19 cellular contexts compared by ENCODE assay signal in the genomic region with DNA sequence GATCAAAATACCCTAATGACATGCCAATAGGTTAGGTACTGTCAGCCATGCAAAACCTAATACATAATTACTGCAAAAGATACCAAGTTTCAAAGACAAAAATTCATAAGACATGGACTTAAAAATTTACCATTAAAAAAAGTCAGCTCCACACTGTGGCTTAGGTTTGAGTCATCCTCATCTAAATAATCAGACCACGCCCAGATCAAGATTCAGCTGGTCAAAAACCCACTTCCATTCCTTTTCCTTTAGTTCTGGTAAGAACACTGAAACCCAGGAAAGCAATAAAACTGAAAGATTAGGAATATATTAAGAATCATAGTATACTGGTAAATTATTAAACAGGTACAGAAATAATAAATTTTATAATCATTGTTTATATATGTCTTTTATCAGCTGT.
DNase-seq lines count a peak whose midpoint lies in the region; ATAC-seq, FAIRE-seq and TF ChIP-seq lines count a peak whose summit lies in the region.
"Had no signal": no experiment of that assay in that cellular context is flagged by ENCODE, and none has a peak within 500 bp of the region (broad histone marks: within the 10 kb centered on the region; RNA-seq: fewer than 3 reads in every experiment).

No MANE protein-coding gene starts in this region.

- no peak for ATAC-seq in HG02970 (IDR thresholded peaks at IDR 0.05; ENCODE audit: low FRiP score, unreplicated experiment)
- ATAC-seq in GM18517 (IDR thresholded peaks at IDR 0.05; ENCODE audit: unreplicated experiment), result no peak
- ATAC-seq: body of pancreas; naive thymus-derived CD4-positive, alpha-beta T cell; WTC11 had no signal

- peak overlapping the region in 1 of 7 donors; percentile 81 for H3K27ac Mint-ChIP-seq in CD4-positive, alpha-beta memory T cell
- H3K27ac Mint-ChIP-seq: WTC11 had no signal

- peaks cover 0 to 13% (median 1%) of the 10 kb centered on the region in 8 donors for H3K9me3 Mint-ChIP-seq in CD4-positive, alpha-beta memory T cell

- no peaks in the 10 kb centered on the region for H3K9me1 ChIP-seq in keratinocyte (ENCODE audit: control insufficient read depth, extremely low read depth, insufficient read depth, low read length)

- CTCF ChIA-PET in CD4-positive, alpha-beta memory T cell (lab: Charles Lee; ENCODE audit: partially characterized antibody), result interaction anchor here (2.4 kb wide), 1 partner anchor 81 kb away, joined by 5 read pairs; a partner anchor contains a TSS

- H3K27me3 ChIP-seq in keratinocyte (ENCODE audit: control insufficient read depth, extremely low read depth, insufficient read depth, low read length), result no peaks in the 10 kb centered on the region
- H3K27me3 ChIP-seq in CD4-positive, alpha-beta memory T cell (ENCODE audit: insufficient read depth, low read length), result no peaks in the 10 kb centered on the region
- H3K27me3 ChIP-seq: BE2C, body of pancreas, testis had no signal

- POLR2A ChIA-PET in CD4-positive, alpha-beta memory T cell (lab: Charles Lee; ENCODE audit: partially characterized antibody), result interaction anchor here (1.3 to 2.3 kb wide), 3 partner anchors 13 to 80 kb away, joined by 3 to 12 read pairs (median 3); no protein-coding TSS in a partner anchor

- H3K4me3 ChIP-seq in keratinocyte (ENCODE audit: control insufficient read depth in 2 of 3, extremely low read depth in 1 of 3, insufficient read depth in 2 of 3, low read depth in 1 of 3, low read length in 3 of 3), result no peak overlapping the region
- no peak overlapping the region for H3K4me3 ChIP-seq in CD4-positive, alpha-beta memory T cell (ENCODE audit: low read length in 2 of 2)
- H3K4me3 ChIP-seq: body of pancreas, lung, testis had no signal

- H3K4me1 ChIP-seq in keratinocyte (ENCODE audit: control insufficient read depth, extremely low read depth, insufficient read depth, low read length), result peaks cover 2% of the 10 kb centered on the region
- peaks cover 46% of the 10 kb centered on the region for H3K4me1 ChIP-seq in CD4-positive, alpha-beta memory T cell (ENCODE audit: insufficient read depth, low read length)
- H3K4me1 ChIP-seq: BE2C, body of pancreas, testis had no signal

- H3K36me3 Mint-ChIP-seq in CD4-positive, alpha-beta memory T cell, result peaks cover 16 to 32% of the 10 kb centered on the region in 2 donors

- no peak overlapping the region for H3K9ac ChIP-seq in keratinocyte (ENCODE audit: control insufficient read depth, extremely low read depth, insufficient read depth, low read length)

- H3K4me2 ChIP-seq in keratinocyte (ENCODE audit: control insufficient read depth, extremely low read depth, insufficient read depth, low read depth, low read length), result no peak overlapping the region

- no peak overlapping the region for H3K4me3 Mint-ChIP-seq in CD4-positive, alpha-beta memory T cell
- H3K4me3 Mint-ChIP-seq: naive thymus-derived CD4-positive, alpha-beta T cell; WTC11 had no signal

- H3K79me2 ChIP-seq in keratinocyte (ENCODE audit: control insufficient read depth, insufficient read depth, low read length), result no peaks in the 10 kb centered on the region

- intact Hi-C loops in CD4-positive, alpha-beta memory T cell (cut with micrococcal nuclease), result loop anchor here (10.0 kb wide), 1 partner anchor 262 kb away; a partner anchor contains a TSS

- H3K27me3 Mint-ChIP-seq in CD4-positive, alpha-beta memory T cell, result no peaks in the 10 kb centered on the region
- H3K27me3 Mint-ChIP-seq: naive thymus-derived CD4-positive, alpha-beta T cell had no signal

- FAIRE-seq in keratinocyte (lab: Jason Lieb, UNC), result peak; percentile 43

- no peaks in the 10 kb centered on the region for H3K9me3 ChIP-seq in keratinocyte (ENCODE audit: control insufficient read depth, low read depth, low read length)
- H3K9me3 ChIP-seq in CD4-positive, alpha-beta memory T cell (ENCODE audit: control insufficient read depth in 1 of 2, low read length in 2 of 2), result no peaks in the 10 kb centered on the region
- H3K9me3 ChIP-seq: BE2C, body of pancreas, testis had no signal

- no peak overlapping the region for H2AFZ ChIP-seq in keratinocyte (ENCODE audit: control insufficient read depth, low read length)

- dilution Hi-C loops in keratinocyte (cut with MboI; ENCODE audit: extremely low pct_ligation_motif_present, low sequenced_read_pairs), result no loop called here

- H3K36me3 ChIP-seq in keratinocyte (ENCODE audit: control insufficient read depth in 2 of 2, extremely low read depth in 1 of 2, insufficient read depth in 2 of 2, low read length in 2 of 2), result peaks cover 0 to 5% of the 10 kb centered on the region in 2 experiments
- no peaks in the 10 kb centered on the region for H3K36me3 ChIP-seq in CD4-positive, alpha-beta memory T cell (ENCODE audit: insufficient read depth, low read length)
- H3K36me3 ChIP-seq: BE2C had no signal

- no peak for TF ChIP-seq CTCF in keratinocyte (optimal IDR thresholded peaks at IDR 0.05 in 1 of 3, IDR thresholded peaks at IDR 0.05 in 1 of 3, conservative IDR thresholded peaks at IDR 0.05 in 1 of 3; ENCODE audit: extremely low read depth in 1 of 3, insufficient read depth in 2 of 3, low read length in 3 of 3)

- H3K27ac ChIP-seq in keratinocyte (ENCODE audit: control insufficient read depth, insufficient read depth, low read length), result no peak overlapping the region
- no peak overlapping the region for H3K27ac ChIP-seq in CD4-positive, alpha-beta memory T cell (ENCODE audit: low read depth, low read length)
- H3K27ac ChIP-seq: body of pancreas, testis had no signal

- no peaks in the 10 kb centered on the region for H4K20me1 ChIP-seq in keratinocyte (ENCODE audit: control insufficient read depth, extremely low read depth, insufficient read depth, low read length)

- DNase-seq in EL, result peak; percentile 31
- peak; percentile 21 for DNase-seq in HT1080 (ENCODE audit: low read depth)
- peak; percentile 13 for DNase-seq in astrocyte of the hippocampus (ENCODE audit: low read depth, low spot score)
- no peak for DNase-seq in keratinocyte (ENCODE audit: low read depth, low spot score)
- DNase-seq in CD4-positive, alpha-beta memory T cell, result no peak
- DNase-seq: activated gamma-delta T cell; BE2C; body of pancreas; DMS 273 treated with DMSO at 0.1 percent for 48 hours; erythroblast; GOT3; naive thymus-derived CD4-positive, alpha-beta T cell; NCI-H345; NK-92 treated with Interleukin-12 subunit alpha and Interleukin-12 subunit beta, amount 100 ng/mL, for 24 hours; testis had no signal

- H3K4me1 Mint-ChIP-seq in CD4-positive, alpha-beta memory T cell, result peaks cover 42 to 70% (median 47%) of the 10 kb centered on the region in 4 donors

Comparison
In these comparisons a context has a peak if more than half of its experiments do, and no peak if none do; other contexts are left out.
1. DNase-seq: peak in EL (single experiment), HT1080 (single experiment) and astrocyte of the hippocampus (single experiment); none in keratinocyte (single experiment) and CD4-positive, alpha-beta memory T cell (0 of 5).